In the genomic region with DNA sequence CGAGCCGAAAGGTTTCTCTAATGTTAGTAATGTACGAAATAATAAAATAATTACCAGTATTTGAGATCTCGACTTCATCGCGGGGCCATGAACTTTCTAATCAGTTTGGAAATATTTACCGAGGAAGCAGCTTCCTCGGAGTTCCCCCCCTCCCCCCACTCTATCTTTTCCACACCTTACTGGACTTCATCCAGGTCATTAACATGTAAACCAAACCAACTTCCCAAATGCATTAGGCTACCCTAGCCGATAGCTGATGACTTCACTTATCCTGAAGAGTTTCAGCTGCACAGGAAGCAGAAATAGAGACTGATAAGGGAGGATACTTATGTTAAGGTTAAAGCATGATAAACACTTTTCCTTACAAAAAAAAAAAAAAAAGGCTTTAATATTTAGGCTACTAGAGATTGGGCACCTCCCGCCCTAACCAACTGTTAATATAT, we compare ENCODE assay signal across 8 cellular contexts. TPM values are rescaled to one million over a fixed set of nuclear protein-coding genes. Genes with fewer than 3 reads are reported as not detected.
DNase-seq lines count a peak whose midpoint lies in the region; ATAC-seq and TF ChIP-seq lines count a peak whose summit lies in the region.

No MANE protein-coding gene starts in this region.

- no peak for DNase-seq in CD8-positive, alpha-beta T cell
- peak; percentile 51 for DNase-seq in MM.1S
- DNase-seq in choroid plexus epithelial cell (ENCODE audit: low read depth), result peak; percentile 24
- no peak for DNase-seq in naive thymus-derived CD4-positive, alpha-beta T cell
- no peak for DNase-seq in activated effector memory CD4-positive, alpha-beta T cell treated with Interleukin-2 at 50 U/mL for 16 hours
- no peak for DNase-seq in iPS-NIHi7 (ENCODE audit: extremely low spot score)
- no peak for DNase-seq in GM10266 (ENCODE audit: extremely low spot score)

- H3K9me2 ChIP-seq in MM.1S (replicated peaks; ENCODE audit: insufficient read depth, low read length), result no peaks in the 10 kb centered on the region

- intact Hi-C loops in CD8-positive, alpha-beta T cell (cut with DNase I, micrococcal nuclease), result no loop called here
- intact Hi-C loops in naive thymus-derived CD4-positive, alpha-beta T cell (cut with micrococcal nuclease), result loop anchor here in 1 of 2 donors (5.0 to 10.0 kb wide), 4 partner anchors 57 to 1100 kb away; no protein-coding TSS in a partner anchor

- CTCF ChIA-PET in CD8-positive, alpha-beta T cell (lab: Charles Lee), result no interaction called here
- CTCF ChIA-PET in naive thymus-derived CD4-positive, alpha-beta T cell (lab: Charles Lee), result interaction anchor here (0.7 kb wide), 1 partner anchor 1577 kb away, joined by 3 read pairs; no protein-coding TSS in a partner anchor

- no peaks in the 10 kb centered on the region for H3K9me3 Mint-ChIP-seq in CD8-positive, alpha-beta T cell
- peaks cover 0 to 1% (median 0%) of the 10 kb centered on the region in 11 donors for H3K9me3 Mint-ChIP-seq in naive thymus-derived CD4-positive, alpha-beta T cell

- peaks cover 41% of the 10 kb centered on the region for H3K27me3 Mint-ChIP-seq in CD8-positive, alpha-beta T cell (ENCODE audit: low read depth)
- H3K27me3 Mint-ChIP-seq in naive thymus-derived CD4-positive, alpha-beta T cell, result peaks cover 45 to 90% (median 56%) of the 10 kb centered on the region in 5 donors

- peaks cover 10% of the 10 kb centered on the region for H3K4me1 ChIP-seq in CD8-positive, alpha-beta T cell (ENCODE audit: insufficient read depth, low read length)
- no peaks in the 10 kb centered on the region for H3K4me1 ChIP-seq in MM.1S (ENCODE audit: low read length)
- H3K4me1 ChIP-seq in naive thymus-derived CD4-positive, alpha-beta T cell (ENCODE audit: control insufficient read depth in 2 of 2, insufficient read depth in 2 of 2, low read length in 2 of 2), result peaks cover 0 to 6% of the 10 kb centered on the region in 2 donors

- peaks cover 20% of the 10 kb centered on the region for H3K4me1 Mint-ChIP-seq in CD8-positive, alpha-beta T cell (ENCODE audit: low read depth)
- peaks cover 17 to 29% (median 27%) of the 10 kb centered on the region in 7 donors for H3K4me1 Mint-ChIP-seq in naive thymus-derived CD4-positive, alpha-beta T cell

- H3K4me2 ChIP-seq in MM.1S (ENCODE audit: low read depth, low read length), result peak overlapping the region; percentile 60

- H3K9ac ChIP-seq in MM.1S (ENCODE audit: low read length), result peak overlapping the region; percentile 95

- H3K27me3 ChIP-seq in CD8-positive, alpha-beta T cell (ENCODE audit: insufficient read depth, low read length), result peaks cover 6% of the 10 kb centered on the region
- H3K27me3 ChIP-seq in MM.1S (replicated peaks; ENCODE audit: insufficient read depth, low read length), result no peaks in the 10 kb centered on the region
- peaks cover 0 to 5% of the 10 kb centered on the region in 2 donors for H3K27me3 ChIP-seq in naive thymus-derived CD4-positive, alpha-beta T cell (ENCODE audit: control insufficient read depth in 2 of 2, insufficient read depth in 2 of 2, low read length in 2 of 2)

- POLR2A ChIA-PET in CD8-positive, alpha-beta T cell (lab: Charles Lee), result no interaction called here
- POLR2A ChIA-PET in naive thymus-derived CD4-positive, alpha-beta T cell (lab: Charles Lee), result no interaction called here

- H3K4me3 Mint-ChIP-seq in CD8-positive, alpha-beta T cell, result peak overlapping the region; percentile 87
- peak overlapping the region; percentile 82 to 93 (median 88) for H3K4me3 Mint-ChIP-seq in naive thymus-derived CD4-positive, alpha-beta T cell

- H3K36me3 Mint-ChIP-seq in CD8-positive, alpha-beta T cell, result peaks cover 2% of the 10 kb centered on the region
- H3K36me3 Mint-ChIP-seq in naive thymus-derived CD4-positive, alpha-beta T cell, result no peaks in the 10 kb centered on the region

- no peak overlapping the region for H2AFZ ChIP-seq in MM.1S (ENCODE audit: low read length)

- no peaks in the 10 kb centered on the region for H3K9me3 ChIP-seq in CD8-positive, alpha-beta T cell (ENCODE audit: low read length)
- no peaks in the 10 kb centered on the region for H3K9me3 ChIP-seq in MM.1S (replicated peaks; ENCODE audit: insufficient read depth, low read length)
- no peaks in the 10 kb centered on the region for H3K9me3 ChIP-seq in naive thymus-derived CD4-positive, alpha-beta T cell (ENCODE audit: control insufficient read depth in 2 of 3, low read length in 3 of 3)

- no peak for TF ChIP-seq CTCF in CD8-positive, alpha-beta T cell (IDR thresholded peaks at IDR 0.05)
- TF ChIP-seq CTCF in MM.1S (IDR thresholded peaks at IDR 0.05; ENCODE audit: low read length), result no peak
- TF ChIP-seq CTCF in choroid plexus epithelial cell (conservative IDR thresholded peaks at IDR 0.05; ENCODE audit: low read depth, low read length), result no peak
- TF ChIP-seq CTCF in GM10266 (IDR thresholded peaks at IDR 0.05; ENCODE audit: control insufficient read depth, insufficient read depth, low read depth, missing control alignments), result no peak

- peaks cover 62% of the 10 kb centered on the region for H3F3A ChIP-seq in MM.1S (ENCODE audit: insufficient read depth, low read length)

- no peaks in the 10 kb centered on the region for H3K36me3 ChIP-seq in CD8-positive, alpha-beta T cell (ENCODE audit: insufficient read depth, low read length)
- H3K36me3 ChIP-seq in MM.1S (replicated peaks; ENCODE audit: insufficient read depth, low read length), result peaks cover 6% of the 10 kb centered on the region; the same call in 1 of the 2 replicates
- H3K36me3 ChIP-seq in naive thymus-derived CD4-positive, alpha-beta T cell (ENCODE audit: control insufficient read depth in 2 of 3, insufficient read depth in 3 of 3, low read length in 3 of 3), result no peaks in the 10 kb centered on the region

- H4K20me1 ChIP-seq in MM.1S (ENCODE audit: insufficient read depth, low read length), result no peaks in the 10 kb centered on the region

- no peak for ATAC-seq in CD8-positive, alpha-beta T cell
- no peak for ATAC-seq in naive thymus-derived CD4-positive, alpha-beta T cell
- no peak for ATAC-seq in HG03521 (IDR thresholded peaks at IDR 0.05; ENCODE audit: unreplicated experiment)

- H3K27ac Mint-ChIP-seq in CD8-positive, alpha-beta T cell, result no peak overlapping the region
- H3K27ac Mint-ChIP-seq in naive thymus-derived CD4-positive, alpha-beta T cell, result no peak overlapping the region

- no peak overlapping the region for H3K27ac ChIP-seq in CD8-positive, alpha-beta T cell (ENCODE audit: low read depth, low read length)
- H3K27ac ChIP-seq in MM.1S (ENCODE audit: low read length), result peak overlapping the region; percentile 96
- H3K27ac ChIP-seq in naive thymus-derived CD4-positive, alpha-beta T cell (ENCODE audit: low read depth, low read length), result no peak overlapping the region

- H3K79me2 ChIP-seq in MM.1S (ENCODE audit: low read length), result peaks cover 98% of the 10 kb centered on the region

- peak overlapping the region; percentile 38 for H3K4me3 ChIP-seq in CD8-positive, alpha-beta T cell (ENCODE audit: low read depth, low read length)
- H3K4me3 ChIP-seq in MM.1S (ENCODE audit: low read length), result peak overlapping the region; percentile 79
- H3K4me3 ChIP-seq in choroid plexus epithelial cell (ENCODE audit: low read depth, low read length), result peak overlapping the region; percentile 73
- H3K4me3 ChIP-seq in naive thymus-derived CD4-positive, alpha-beta T cell (ENCODE audit: low read length), result peak overlapping the region; percentile 25

RNA-seq across cellular contexts. Expression of a gene that starts 1.5 kb away (rescaled TPM):
- 1 to 10 TPM; 1.6 TPM for total RNA-seq in CD8-positive, alpha-beta T cell
- 10 to 100 TPM in 1 of 5 experiments, 1 to 10 TPM in 3, under 1 TPM in 1; 0.07 to 40.0 (median 3.4) TPM for total RNA-seq in naive thymus-derived CD4-positive, alpha-beta T cell
- under 1 TPM; 0.24 to 0.77 TPM for polyA plus RNA-seq in naive thymus-derived CD4-positive, alpha-beta T cell

Comparison
In these comparisons a context has a peak if more than half of its experiments do, and no peak if none do; other contexts are left out.
1. DNase-seq: peak in MM.1S (single experiment) and choroid plexus epithelial cell (single experiment); none in CD8-positive, alpha-beta T cell (0 of 7), naive thymus-derived CD4-positive, alpha-beta T cell (0 of 9), activated effector memory CD4-positive, alpha-beta T cell treated with Interleukin-2 at 50 U/mL for 16 hours (single experiment), iPS-NIHi7 (single experiment) and GM10266 (single experiment).
2. H3K4me3 ChIP-seq: peak in every context shown above with its lines; median percentile 79 in MM.1S; 73 in choroid plexus epithelial cell; 38 in CD8-positive, alpha-beta T cell; 25 in naive thymus-derived CD4-positive, alpha-beta T cell.